ENCODE assay signal across 8 cellular contexts in the genomic region with DNA sequence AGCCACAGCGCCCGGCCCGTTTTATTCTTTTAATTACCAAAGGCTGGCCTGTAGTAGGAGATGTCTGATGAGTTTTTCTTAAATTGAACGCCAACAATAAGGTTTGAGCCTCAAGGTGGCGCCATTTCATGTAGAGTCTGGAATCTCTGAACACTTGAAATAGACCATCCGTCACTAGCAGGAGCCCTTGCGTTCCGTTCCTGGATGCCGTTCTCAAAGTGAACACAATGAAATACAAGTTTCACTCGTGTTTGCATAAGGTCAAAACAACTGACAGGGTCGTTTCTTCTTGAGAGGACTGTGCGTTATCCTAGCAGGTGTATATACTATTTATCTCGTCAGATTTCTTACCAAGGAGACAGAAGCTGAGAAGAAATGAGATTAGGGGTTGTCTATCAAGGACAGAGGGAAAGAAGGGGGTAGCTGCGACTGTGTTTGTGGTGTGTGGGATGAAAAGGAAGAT. TPM values are rescaled to one million over a fixed set of nuclear protein-coding genes. Genes with fewer than 3 reads are reported as not detected.
DNase-seq lines count a peak whose midpoint lies in the region; ATAC-seq and TF ChIP-seq lines count a peak whose summit lies in the region.

No MANE protein-coding gene starts in this region.

- peaks cover 4% of the 10 kb centered on the region for H3K4me1 Mint-ChIP-seq in activated CD4-positive, alpha-beta memory T cell treated with anti-CD3 and anti-CD28 coated beads for 36 hours (ENCODE audit: low read depth)

- peak; percentile 77 for ATAC-seq in lung (ENCODE audit: insufficient read depth, low FRiP score)
- ATAC-seq in HG02798 (IDR thresholded peaks at IDR 0.05; ENCODE audit: poor library complexity, unreplicated experiment), result no peak

- H3K27me3 ChIP-seq in BLaER1 (no peaks in the 10 kb centered on the region), HL-60 (ENCODE audit: insufficient read depth, poor library complexity, severe bottlenecking) (no peaks in the 10 kb centered on the region), lung (ENCODE audit: control insufficient read depth, insufficient read depth) (no peaks in the 10 kb centered on the region)

- peak; percentile 37 to 78 for DNase-seq in HL-60 (ENCODE audit: low read depth in 1 of 2, low spot score in 1 of 2)
- DNase-seq in NCI-H748 treated with DMSO at 0.1 percent for 48 hours (lab: John Stamatoyannopoulos, UW), result peak; percentile 85
- peak; percentile 83 for DNase-seq in activated CD4-positive, alpha-beta memory T cell treated with anti-CD3 and anti-CD28 coated beads for 36 hours
- peak; percentile 83 for DNase-seq in ecto neural progenitor cell (ENCODE audit: low spot score)
- DNase-seq in lung (ENCODE audit: low spot score), result peak; percentile 82
- peak; percentile 65 for DNase-seq in stimulated activated CD8-positive, alpha-beta memory T cell treated with anti-CD3 and anti-CD28 coated beads, Interleukin-15, amount 100 ng/mL, for 1 hour (ENCODE audit: low read depth)

- no peaks in the 10 kb centered on the region for H3K36me3 Mint-ChIP-seq in activated CD4-positive, alpha-beta memory T cell treated with anti-CD3 and anti-CD28 coated beads for 36 hours

- 7% methylated on average over 14 of the region's 14 CpGs for WGBS in lung, 2 donors

- no peak overlapping the region for H3K27ac Mint-ChIP-seq in activated CD4-positive, alpha-beta memory T cell treated with anti-CD3 and anti-CD28 coated beads for 36 hours

- H3K36me3 ChIP-seq in BLaER1 (no peaks in the 10 kb centered on the region), lung (ENCODE audit: control insufficient read depth in 2 of 2, insufficient read depth in 2 of 2, low read length in 2 of 2) (no peaks in the 10 kb centered on the region)

- intact Hi-C loops in activated CD4-positive, alpha-beta memory T cell treated with anti-CD3 and anti-CD28 coated beads for 36 hours (cut with micrococcal nuclease), result loop anchor here (1.0 kb wide), 1 partner anchor 140 kb away; no protein-coding TSS in a partner anchor

- H3K4me1 ChIP-seq in BLaER1 (peaks cover 32% of the 10 kb centered on the region), lung (ENCODE audit: control insufficient read depth in 2 of 2, insufficient read depth in 2 of 2, low read length in 2 of 2) (no peaks in the 10 kb centered on the region)

- H3K27me3 Mint-ChIP-seq in activated CD4-positive, alpha-beta memory T cell treated with anti-CD3 and anti-CD28 coated beads for 36 hours, result peaks cover 25% of the 10 kb centered on the region

- peak overlapping the region; percentile 72 for H3K4me2 ChIP-seq in BLaER1

- H3K27ac ChIP-seq in BLaER1, result no peak overlapping the region
- no peak overlapping the region for H3K27ac ChIP-seq in HL-60 (replicated peaks)
- H3K27ac ChIP-seq in lung (ENCODE audit: low read depth in 1 of 2, low read length in 1 of 2), result no peak overlapping the region

- no peak overlapping the region for H3K9ac ChIP-seq in BLaER1

- no peaks in the 10 kb centered on the region for H4K20me1 ChIP-seq in BLaER1

- peak; percentile 60 for TF ChIP-seq CTCF in HL-60 (IDR thresholded peaks at IDR 0.05; ENCODE audit: insufficient read depth, low read length)
- TF ChIP-seq CTCF in lung (IDR thresholded peaks at IDR 0.05; ENCODE audit: control extremely low read depth, extremely low read depth), result peak; percentile 79

- POLR2A ChIA-PET in activated CD4-positive, alpha-beta memory T cell treated with anti-CD3 and anti-CD28 coated beads for 36 hours (lab: Charles Lee), result no interaction called here

- H3K4me3 ChIP-seq in BLaER1, result no peak overlapping the region
- H3K4me3 ChIP-seq in HL-60 (replicated peaks; ENCODE audit: insufficient read depth, low read length), result no peak overlapping the region
- no peak overlapping the region for H3K4me3 ChIP-seq in lung

- H3K9me3 ChIP-seq in BLaER1 (no peaks in the 10 kb centered on the region), lung (ENCODE audit: control insufficient read depth in 2 of 2, insufficient read depth in 1 of 2, low read length in 1 of 2) (no peaks in the 10 kb centered on the region)

- H3K9me3 Mint-ChIP-seq in activated CD4-positive, alpha-beta memory T cell treated with anti-CD3 and anti-CD28 coated beads for 36 hours, result no peaks in the 10 kb centered on the region

- CTCF ChIA-PET in activated CD4-positive, alpha-beta memory T cell treated with anti-CD3 and anti-CD28 coated beads for 36 hours (lab: Charles Lee), result interaction anchor here (0.6 to 3.8 kb wide), 21 partner anchors 9 to 279 kb away, joined by 3 to 26 read pairs (median 3); partner anchors contain the start of gene SCGB1D1

- H3K4me3 Mint-ChIP-seq in activated CD4-positive, alpha-beta memory T cell treated with anti-CD3 and anti-CD28 coated beads for 36 hours, result no peak overlapping the region

RNA-seq across cellular contexts. Expression of gene SCGB1D1, which starts 18.7 kb away (rescaled TPM):
- not detected for total RNA-seq in activated CD4-positive, alpha-beta memory T cell treated with anti-CD3 and anti-CD28 coated beads for 36 hours
- total RNA-seq in lung, result not detected
- polyA plus RNA-seq in lung, result not detected

RNA-seq across cellular contexts. Expression of gene SCGB2A1, which starts 37.2 kb away (rescaled TPM):
- total RNA-seq in activated CD4-positive, alpha-beta memory T cell treated with anti-CD3 and anti-CD28 coated beads for 36 hours, result not detected
- total RNA-seq in lung, result 1 to 10 TPM in 1 of 2 donors, under 1 TPM in 1; 0.88 to 8.0 TPM
- polyA plus RNA-seq in lung, result 1 to 10 TPM; 3.4 to 3.7 TPM

RNA-seq across cellular contexts. Expression of gene INCENP, which starts 47.5 kb away (rescaled TPM):
- total RNA-seq in activated CD4-positive, alpha-beta memory T cell treated with anti-CD3 and anti-CD28 coated beads for 36 hours, result 100 to 1,000 TPM; 128 to 133 TPM
- total RNA-seq in lung, result 10 to 100 TPM; 13.3 to 14.1 TPM
- 1 to 10 TPM; 3.8 to 6.8 TPM for polyA plus RNA-seq in lung

Comparison
In these comparisons a context has a peak if more than half of its experiments do, and no peak if none do; other contexts are left out.
1. RNA of gene INCENP, which starts 47.5 kb away (total RNA-seq): 128 to 133 TPM in activated CD4-positive, alpha-beta memory T cell treated with anti-CD3 and anti-CD28 coated beads for 36 hours; 13.3 to 14.1 TPM in lung; every median in the first group is over 4 times any median in the second.
2. Peak in every context shown above with its lines, with median percentiles within 50 percentile points of each other: DNase-seq.